11 cellular contexts compared by ENCODE assay signal in genomic region chr20:51869002-51869401, GRCh38.
"Had no signal": no experiment of that assay in that cellular context is flagged by ENCODE, and none has a peak within 500 bp of the region (broad histone marks: within the 10 kb centered on the region; RNA-seq: fewer than 3 reads in every experiment).

No MANE protein-coding gene starts in this region.

- H3K9ac ChIP-seq: GM23248 had no signal

- H3K4me1 ChIP-seq: HAP-1 had no signal

- H2AFZ ChIP-seq: GM23248 had no signal

- H3K9me3 ChIP-seq: HAP-1 had no signal

- FAIRE-seq: H1, H54 had no signal

- H3K27ac ChIP-seq: GM23248 had no signal

- H3K4me2 ChIP-seq: GM23338 had no signal

- H3K4me3 ChIP-seq: GM23248, GM23338, HAP-1 had no signal

- H3K36me3 ChIP-seq: HAP-1 had no signal

- DNase-seq: GM23248, GOT3, H7, H9, HCEC 1CT, HFFc6 had no signal

- ATAC-seq: GM23338, HCT116 had no signal
